Comparison of ENCODE assay signal across 14 cellular contexts in genomic region chr10:94310369-94310768, GRCh38.
"Had no signal": no experiment of that assay in that cellular context is flagged by ENCODE, and none has a peak within 500 bp of the region (broad histone marks: within the 10 kb centered on the region; RNA-seq: fewer than 3 reads in every experiment).

No MANE protein-coding gene starts in this region.

- H3K4me3 Mint-ChIP-seq: naive thymus-derived CD8-positive, alpha-beta T cell had no signal

- H3K9me3 ChIP-seq: gastroesophageal sphincter, sigmoid colon had no signal

- H3K27ac ChIP-seq: gastroesophageal sphincter, sigmoid colon, skin epidermis had no signal

- H3K27ac Mint-ChIP-seq: naive thymus-derived CD8-positive, alpha-beta T cell had no signal

- DNase-seq: effector memory CD4-positive, alpha-beta T cell; kidney; left cardiac atrium; mammary epithelial cell; naive thymus-derived CD8-positive, alpha-beta T cell; posterior cingulate gyrus; sigmoid colon; stimulated activated CD4-positive, alpha-beta T cell treated with anti-CD3 and anti-CD28 coated beads, Interleukin-12 subunit alpha, Interleukin-12 subunit beta, amount 100 ng/mL, for 4 hours; stimulated activated CD4-positive, alpha-beta T cell treated with anti-CD3 and anti-CD28 coated beads, Interleukin-2, amount 100 ng/mL, for 48 hours; stimulated activated naive CD4-positive, alpha-beta T cell treated with Interleukin-2 at 50 U/mL for 16 hours; trophoblast cell had no signal

- H3K27me3 ChIP-seq: gastroesophageal sphincter, sigmoid colon had no signal

- H3K9me3 Mint-ChIP-seq: naive thymus-derived CD8-positive, alpha-beta T cell had no signal

- H3K4me3 ChIP-seq: gastroesophageal sphincter, sigmoid colon, skin epidermis had no signal

- ATAC-seq: esophagus mucosa; gastroesophageal sphincter; naive thymus-derived CD8-positive, alpha-beta T cell had no signal

- H3K36me3 Mint-ChIP-seq: naive thymus-derived CD8-positive, alpha-beta T cell had no signal
